Comparison of ENCODE assay signal across 8 cellular contexts in the genomic region with DNA sequence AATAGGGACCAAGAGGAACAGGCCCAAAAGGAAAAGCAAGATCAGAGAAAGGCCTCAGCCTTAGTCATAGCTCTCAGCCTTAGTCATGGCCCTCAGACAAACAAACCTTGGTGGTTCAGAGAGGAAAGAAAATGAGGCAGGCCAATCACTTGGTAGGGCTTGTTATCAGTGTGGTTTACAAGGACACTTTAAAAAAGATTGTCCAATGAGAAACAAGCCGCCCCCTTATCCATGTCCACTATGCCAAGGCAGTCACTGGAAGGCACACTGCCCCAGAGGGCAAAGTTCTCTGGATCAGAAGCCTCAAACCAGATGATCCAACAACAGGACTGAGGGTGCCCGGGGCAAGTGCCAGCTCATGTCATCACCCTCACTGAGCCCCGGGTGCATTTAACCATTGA.
A peak's percentile ranks its signal among the peaks of the same experiment; 100 is the strongest.
DNase-seq lines count a peak whose midpoint lies in the region; ATAC-seq and TF ChIP-seq lines count a peak whose summit lies in the region.
"Not testable (repeated sequence)": the region's sequence is repeated elsewhere in the genome, so short reads cannot be mapped to it uniquely, and the experiment has no call there.

No MANE protein-coding gene starts in this region.

- BruUV-seq in mammary epithelial cell (replicated peaks; lab: Mats Ljungman, UMichigan) = not testable (repeated sequence)

- in situ Hi-C loops in mammary epithelial cell (cut with MboI; ENCODE audit: low sequenced_read_pairs in 2 of 2) = not testable (repeated sequence)

- H4K20me1 ChIP-seq in mammary epithelial cell (ENCODE audit: insufficient read depth, low read length) = not testable (repeated sequence)

- not testable (repeated sequence) for TF ChIP-seq CTCF in mammary epithelial cell (conservative IDR thresholded peaks at IDR 0.05 in 1 of 2, IDR thresholded peaks at IDR 0.05 in 1 of 2; ENCODE audit: extremely low read depth in 1 of 2, insufficient read depth in 1 of 2, low read depth in 1 of 2, low read length in 2 of 2); fibroblast of mammary gland (conservative IDR thresholded peaks at IDR 0.05; ENCODE audit: control insufficient read depth, insufficient read depth, low read depth, low read length); liver (IDR thresholded peaks at IDR 0.05; ENCODE audit: low read depth, low read length, missing input control)

- H3K4me1 Mint-ChIP-seq in activated naive CD4-positive, alpha-beta T cell treated with anti-CD3 and anti-CD28 coated beads for 36 hours (ENCODE audit: low read depth); stimulated activated effector memory CD8-positive, alpha-beta T cell treated with anti-CD3 and anti-CD28 coated beads, Interleukin-12 subunit alpha, Interleukin-12 subunit beta, amount 100 ng/mL, for 72 hours: not testable (repeated sequence)

- H3K4me3 ChIP-seq in MG63; mammary epithelial cell (replicated peaks in 1 of 3; ENCODE audit: insufficient read depth in 1 of 3, low read depth in 2 of 3, low read length in 3 of 3); fibroblast of mammary gland (ENCODE audit: control insufficient read depth, low read depth, low read length); liver (ENCODE audit: low read depth in 1 of 3, low read length in 3 of 3): not testable (repeated sequence)

- DNase-seq in EH (ENCODE audit: low read depth) = peak; percentile 61
- DNase-seq in MG63 = peak; percentile 77
- DNase-seq in T1000 (lab: John Stamatoyannopoulos, UW) = peak; percentile 55
- DNase-seq in activated naive CD4-positive, alpha-beta T cell treated with anti-CD3 and anti-CD28 coated beads for 36 hours = peak; percentile 28
- DNase-seq in mammary epithelial cell = peak; percentile 72
- DNase-seq in fibroblast of mammary gland (ENCODE audit: low read depth) = peak; percentile 31
- DNase-seq in stimulated activated effector memory CD8-positive, alpha-beta T cell treated with anti-CD3 and anti-CD28 coated beads, Interleukin-12 subunit alpha, Interleukin-12 subunit beta, amount 100 ng/mL, for 72 hours (ENCODE audit: low spot score in 2 of 2) = peak; percentile 2 to 59

- H3K9me3 ChIP-seq in MG63; mammary epithelial cell (replicated peaks; ENCODE audit: insufficient read depth, low read length); liver (ENCODE audit: control insufficient read depth in 4 of 4, low read length in 3 of 4): not testable (repeated sequence)

- H3K36me3 Mint-ChIP-seq in activated naive CD4-positive, alpha-beta T cell treated with anti-CD3 and anti-CD28 coated beads for 36 hours (ENCODE audit: low read depth); stimulated activated effector memory CD8-positive, alpha-beta T cell treated with anti-CD3 and anti-CD28 coated beads, Interleukin-12 subunit alpha, Interleukin-12 subunit beta, amount 100 ng/mL, for 72 hours: not testable (repeated sequence)

- H3K4me1 ChIP-seq in mammary epithelial cell (ENCODE audit: insufficient read depth, low read length); liver (ENCODE audit: control insufficient read depth in 4 of 4, insufficient read depth in 4 of 4, low read length in 3 of 4): not testable (repeated sequence)

- H3K4me2 ChIP-seq in mammary epithelial cell (ENCODE audit: insufficient read depth, low read depth, low read length) = not testable (repeated sequence)

- not testable (repeated sequence) for H3K9me3 Mint-ChIP-seq in activated naive CD4-positive, alpha-beta T cell treated with anti-CD3 and anti-CD28 coated beads for 36 hours; stimulated activated effector memory CD8-positive, alpha-beta T cell treated with anti-CD3 and anti-CD28 coated beads, Interleukin-12 subunit alpha, Interleukin-12 subunit beta, amount 100 ng/mL, for 72 hours

- peak; percentile 93 for ATAC-seq in stimulated activated effector memory CD8-positive, alpha-beta T cell treated with anti-CD3 and anti-CD28 coated beads, Interleukin-12 subunit alpha, Interleukin-12 subunit beta, amount 100 ng/mL, for 72 hours

- dilution Hi-C loops in mammary epithelial cell (cut with HindIII; ENCODE audit: low sequenced_read_pairs) = not testable (repeated sequence)

- not testable (repeated sequence) for H3K9ac ChIP-seq in mammary epithelial cell (ENCODE audit: insufficient read depth, low read length); liver (ENCODE audit: low read depth in 1 of 2, low read length in 2 of 2)

- 0% methylated on average over 2 of the region's 3 CpGs for WGBS in mammary epithelial cell (ENCODE audit: low coverage, missing lambda C conversion rate)
- WGBS in liver = 20% methylated on average over 3 of the region's 3 CpGs

- H3K36me3 ChIP-seq in MG63; mammary epithelial cell (ENCODE audit: insufficient read depth, low read length); liver (ENCODE audit: control insufficient read depth in 4 of 4, insufficient read depth in 3 of 4, low read depth in 1 of 4, low read length in 3 of 4): not testable (repeated sequence)

- not testable (repeated sequence) for H2AFZ ChIP-seq in mammary epithelial cell (ENCODE audit: low read depth, low read length)

- intact Hi-C loops in activated naive CD4-positive, alpha-beta T cell treated with anti-CD3 and anti-CD28 coated beads for 36 hours (cut with micrococcal nuclease); mammary epithelial cell (cut with micrococcal nuclease): not testable (repeated sequence)

- not testable (repeated sequence) for H3K4me3 Mint-ChIP-seq in activated naive CD4-positive, alpha-beta T cell treated with anti-CD3 and anti-CD28 coated beads for 36 hours; stimulated activated effector memory CD8-positive, alpha-beta T cell treated with anti-CD3 and anti-CD28 coated beads, Interleukin-12 subunit alpha, Interleukin-12 subunit beta, amount 100 ng/mL, for 72 hours

- TF ChIP-seq RAD21 in liver (IDR thresholded peaks at IDR 0.05) = peak in 1 of 2 donors; percentile 32

- CTCF ChIA-PET in activated naive CD4-positive, alpha-beta T cell treated with anti-CD3 and anti-CD28 coated beads for 36 hours (lab: Charles Lee) = interaction anchor here (0.7 kb wide), 1 partner anchor 43 kb away, joined by 4 read pairs; no protein-coding TSS in a partner anchor
- CTCF ChIA-PET in mammary epithelial cell (lab: Charles Lee; ENCODE audit: low non-redundant PET) = not testable (repeated sequence)

- not testable (repeated sequence) for H3K27me3 Mint-ChIP-seq in activated naive CD4-positive, alpha-beta T cell treated with anti-CD3 and anti-CD28 coated beads for 36 hours (ENCODE audit: low read depth)

- H3K27ac ChIP-seq in mammary epithelial cell (ENCODE audit: insufficient read depth, low read depth, low read length) = not testable (repeated sequence)
- H3K27ac ChIP-seq in liver (ENCODE audit: low read depth in 1 of 2, low read length in 2 of 2) = peak overlapping the region in 1 of 2 donors; percentile 33

- not testable (repeated sequence) for H3K27ac Mint-ChIP-seq in activated naive CD4-positive, alpha-beta T cell treated with anti-CD3 and anti-CD28 coated beads for 36 hours; stimulated activated effector memory CD8-positive, alpha-beta T cell treated with anti-CD3 and anti-CD28 coated beads, Interleukin-12 subunit alpha, Interleukin-12 subunit beta, amount 100 ng/mL, for 72 hours

- not testable (repeated sequence) for H3K79me2 ChIP-seq in mammary epithelial cell (ENCODE audit: insufficient read depth, low read length)

- H3K27me3 ChIP-seq in MG63; mammary epithelial cell (ENCODE audit: insufficient read depth, low read length); liver (ENCODE audit: control insufficient read depth in 4 of 4, insufficient read depth in 4 of 4, low read length in 3 of 4): not testable (repeated sequence)

TF ChIP-seq in liver, 16 proteins besides CTCF, POLR2A, EP300 and RAD21 (continues in another document):
- TF ChIP-seq JUND (IDR thresholded peaks at IDR 0.05) (peak; percentile 50 to 71), HNF4A (conservative IDR thresholded peaks at IDR 0.05) (peak; percentile 99), EGR1 (IDR thresholded peaks at IDR 0.05; ENCODE audit: low read depth in 2 of 2) (peak in 1 of 2 donors; percentile 60), HNF4G (IDR thresholded peaks at IDR 0.05) (peak; percentile 88), YY1 (IDR thresholded peaks at IDR 0.05) (peak; percentile 50)
- TF ChIP-seq, protein P1, sequence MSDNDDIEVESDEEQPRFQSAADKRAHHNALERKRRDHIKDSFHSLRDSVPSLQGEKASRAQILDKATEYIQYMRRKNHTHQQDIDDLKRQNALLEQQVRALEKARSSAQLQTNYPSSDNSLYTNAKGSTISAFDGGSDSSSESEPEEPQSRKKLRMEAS (IDR thresholded peaks at IDR 0.05) = peak; percentile 70
- TF ChIP-seq, protein P2, sequence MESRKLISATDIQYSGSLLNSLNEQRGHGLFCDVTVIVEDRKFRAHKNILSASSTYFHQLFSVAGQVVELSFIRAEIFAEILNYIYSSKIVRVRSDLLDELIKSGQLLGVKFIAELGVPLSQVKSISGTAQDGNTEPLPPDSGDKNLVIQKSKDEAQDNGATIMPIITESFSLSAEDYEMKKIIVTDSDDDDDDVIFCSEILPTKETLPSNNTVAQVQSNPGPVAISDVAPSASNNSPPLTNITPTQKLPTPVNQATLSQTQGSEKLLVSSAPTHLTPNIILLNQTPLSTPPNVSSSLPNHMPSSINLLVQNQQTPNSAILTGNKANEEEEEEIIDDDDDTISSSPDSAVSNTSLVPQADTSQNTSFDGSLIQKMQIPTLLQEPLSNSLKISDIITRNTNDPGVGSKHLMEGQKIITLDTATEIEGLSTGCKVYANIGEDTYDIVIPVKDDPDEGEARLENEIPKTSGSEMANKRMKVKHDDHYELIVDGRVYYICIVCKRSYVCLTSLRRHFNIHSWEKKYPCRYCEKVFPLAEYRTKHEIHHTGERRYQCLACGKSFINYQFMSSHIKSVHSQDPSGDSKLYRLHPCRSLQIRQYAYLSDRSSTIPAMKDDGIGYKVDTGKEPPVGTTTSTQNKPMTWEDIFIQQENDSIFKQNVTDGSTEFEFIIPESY (IDR thresholded peaks at IDR 0.05) = peak; percentile 69
